ENCODE assay signal across 8 cellular contexts in genomic region chr17:75153854-75154194, GRCh38. TPM values are rescaled to one million over a fixed set of nuclear protein-coding genes. Genes with fewer than 3 reads are reported as not detected.
DNase-seq lines count a peak whose midpoint lies in the region; ATAC-seq, FAIRE-seq and TF ChIP-seq lines count a peak whose summit lies in the region.

No MANE protein-coding gene starts in this region.

- no peak for FAIRE-seq in GM19239 (lab: Jason Lieb, UNC)

- peak overlapping the region; percentile 75 to 85 for H3K27ac ChIP-seq in esophagus (ENCODE audit: low read depth in 2 of 2, low read length in 1 of 2)

- H3K4me3 Mint-ChIP-seq in activated naive CD4-positive, alpha-beta T cell treated with anti-CD3 and anti-CD28 coated beads, Interleukin-2, amount 50 U/mL, for 24 hours, result peak overlapping the region; percentile 93
- peak overlapping the region; percentile 96 for H3K4me3 Mint-ChIP-seq in T-helper 17 cell

- TF ChIP-seq CTCF in omental fat pad (IDR thresholded peaks at IDR 0.05), result no peak

- peaks cover 33% of the 10 kb centered on the region for H3K4me1 Mint-ChIP-seq in activated naive CD4-positive, alpha-beta T cell treated with anti-CD3 and anti-CD28 coated beads, Interleukin-2, amount 50 U/mL, for 24 hours
- peaks cover 32% of the 10 kb centered on the region for H3K4me1 Mint-ChIP-seq in T-helper 17 cell

- no peaks in the 10 kb centered on the region for H3K9me3 Mint-ChIP-seq in activated naive CD4-positive, alpha-beta T cell treated with anti-CD3 and anti-CD28 coated beads, Interleukin-2, amount 50 U/mL, for 24 hours

- WGBS in esophagus, 2 donors, result 0 to 1% methylated on average over 27 of the region's 27 CpGs

- no peaks in the 10 kb centered on the region for H3K4me1 ChIP-seq in esophagus (ENCODE audit: control insufficient read depth in 2 of 2, insufficient read depth in 2 of 2, low read length in 1 of 2)

- H3K36me3 Mint-ChIP-seq in activated naive CD4-positive, alpha-beta T cell treated with anti-CD3 and anti-CD28 coated beads, Interleukin-2, amount 50 U/mL, for 24 hours, result no peaks in the 10 kb centered on the region
- H3K36me3 Mint-ChIP-seq in T-helper 17 cell (ENCODE audit: low read depth), result peaks cover 2% of the 10 kb centered on the region

- no peaks in the 10 kb centered on the region for H3K9me3 ChIP-seq in T-helper 17 cell (ENCODE audit: control insufficient read depth, low read length, poor library complexity, severe bottlenecking)
- H3K9me3 ChIP-seq in esophagus (ENCODE audit: control insufficient read depth in 2 of 2, insufficient read depth in 1 of 2, low read depth in 1 of 2, low read length in 1 of 2), result no peaks in the 10 kb centered on the region

- peak overlapping the region; percentile 53 for H3K27ac Mint-ChIP-seq in activated naive CD4-positive, alpha-beta T cell treated with anti-CD3 and anti-CD28 coated beads, Interleukin-2, amount 50 U/mL, for 24 hours
- peak overlapping the region; percentile 93 for H3K27ac Mint-ChIP-seq in T-helper 17 cell

- H3K27me3 Mint-ChIP-seq in activated naive CD4-positive, alpha-beta T cell treated with anti-CD3 and anti-CD28 coated beads, Interleukin-2, amount 50 U/mL, for 24 hours, result no peaks in the 10 kb centered on the region
- no peaks in the 10 kb centered on the region for H3K27me3 Mint-ChIP-seq in T-helper 17 cell

- H3K27me3 ChIP-seq in esophagus (ENCODE audit: control insufficient read depth in 1 of 2, insufficient read depth in 2 of 2, low read length in 2 of 2), result no peaks in the 10 kb centered on the region

- DNase-seq in activated naive CD4-positive, alpha-beta T cell (lab: John Stamatoyannopoulos, UW), result no peak
- DNase-seq in T-helper 17 cell (no peak), omental fat pad (ENCODE audit: low spot score) (no peak), OCI-M2 (lab: John Stamatoyannopoulos, UW; ENCODE audit: unreplicated experiment) (no peak), GM19239 (ENCODE audit: insufficient read length, low spot score) (no peak)

- no peaks in the 10 kb centered on the region for H3K36me3 ChIP-seq in esophagus (ENCODE audit: control insufficient read depth in 2 of 2, insufficient read depth in 2 of 2, low read length in 1 of 2)

- ATAC-seq in HG03060 (IDR thresholded peaks at IDR 0.05; ENCODE audit: low read depth, unreplicated experiment), result peak; percentile 7
- ATAC-seq in T-helper 17 cell, result no peak
- ATAC-seq in omental fat pad (ENCODE audit: low FRiP score), result peak; percentile 34

- peak overlapping the region; percentile 79 to 95 for H3K4me3 ChIP-seq in esophagus (ENCODE audit: low read depth in 1 of 2, low read length in 2 of 2)

RNA-seq across cellular contexts. Expression of gene JPT1, which starts 0.5 kb away (rescaled TPM):
- 10 to 100 TPM; 40.0 to 46.8 TPM for total RNA-seq in T-helper 17 cell
- 100 to 1,000 TPM; 292 to 300 TPM for polyA plus RNA-seq in esophagus
- total RNA-seq in omental fat pad, result 10 to 100 TPM; 18.8 to 45.9 (median 31.7) TPM

RNA-seq across cellular contexts. Expression of gene NT5C, which starts 22.3 kb away (rescaled TPM):
- total RNA-seq in T-helper 17 cell, result 10 to 100 TPM; 20.6 to 29.8 TPM
- 10 to 100 TPM; 64.2 to 79.0 TPM for polyA plus RNA-seq in esophagus
- 100 to 1,000 TPM in 1 of 4 donors, 10 to 100 TPM in 3; 56.0 to 101 (median 68.6) TPM for total RNA-seq in omental fat pad

RNA-seq across cellular contexts. Expression of gene SUMO2, which starts 28.9 kb away (rescaled TPM):
- total RNA-seq in T-helper 17 cell (100 to 1,000 TPM; 216 to 236 TPM), omental fat pad (10 to 100 TPM; 53.3 to 62.9 (median 60.1) TPM)
- polyA plus RNA-seq in esophagus, result 10 to 100 TPM; 68.8 to 76.0 TPM

RNA-seq across cellular contexts. Expression of gene ARMC7, which starts 44.1 kb away (rescaled TPM):
- total RNA-seq in T-helper 17 cell, result 1 to 10 TPM; 8.9 to 9.3 TPM
- polyA plus RNA-seq in esophagus, result 1 to 10 TPM; 6.3 to 7.0 TPM
- 1 to 10 TPM; 3.1 to 7.7 (median 4.9) TPM for total RNA-seq in omental fat pad

RNA-seq across cellular contexts. Expression of gene NUP85, which starts 51.7 kb away (rescaled TPM):
- total RNA-seq in T-helper 17 cell, result 10 to 100 TPM; 75.0 to 75.3 TPM
- polyA plus RNA-seq in esophagus, result 10 to 100 TPM; 31.1 to 37.1 TPM
- total RNA-seq in omental fat pad, result 10 to 100 TPM; 17.4 to 51.2 (median 34.8) TPM
